ENCODE assay signal across 15 cellular contexts in the genomic region with DNA sequence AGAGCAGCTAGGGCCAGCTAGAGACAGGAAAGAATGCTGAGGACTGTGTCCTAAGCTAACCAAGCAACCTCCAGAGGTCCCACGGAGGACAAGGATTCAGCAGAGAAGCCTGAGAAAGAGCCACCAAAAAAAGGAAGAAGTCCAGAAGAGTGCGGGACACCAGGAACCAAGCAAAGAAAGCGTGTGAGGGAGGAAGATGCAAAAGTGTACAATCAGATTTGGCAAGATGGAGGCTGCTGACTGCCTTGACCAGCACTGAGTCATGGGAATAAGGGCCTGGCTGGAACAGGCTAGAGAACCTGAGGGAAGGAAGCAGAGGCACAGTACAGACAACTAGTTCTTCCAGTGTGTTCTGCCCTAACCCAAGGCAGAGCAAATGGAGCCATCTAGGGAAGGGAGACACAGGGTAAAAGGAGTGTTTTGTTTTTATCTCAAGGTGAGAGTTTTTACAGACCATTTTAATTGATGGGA. TPM values are rescaled to one million over a fixed set of nuclear protein-coding genes. Genes with fewer than 3 reads are reported as not detected.
DNase-seq lines count a peak whose midpoint lies in the region; ATAC-seq, FAIRE-seq and TF ChIP-seq lines count a peak whose summit lies in the region.
"Had no signal": no experiment of that assay in that cellular context is flagged by ENCODE, and none has a peak within 500 bp of the region (broad histone marks: within the 10 kb centered on the region; RNA-seq: fewer than 3 reads in every experiment).

No MANE protein-coding gene starts in this region.

- H3K9me3 ChIP-seq in pancreas (no peaks in the 10 kb centered on the region), esophagus squamous epithelium (no peaks in the 10 kb centered on the region), HAP-1 (no peaks in the 10 kb centered on the region)
- H3K9me3 ChIP-seq: ovary had no signal

- TF ChIP-seq CTCF in NB4 (IDR thresholded peaks at IDR 0.05; ENCODE audit: low read depth, low read length), result no peak
- TF ChIP-seq CTCF in pancreas (IDR thresholded peaks at IDR 0.05), result no peak
- TF ChIP-seq CTCF in esophagus squamous epithelium (IDR thresholded peaks at IDR 0.05), result no peak

- intact Hi-C loops in pancreas (cut with DNase I) (no loop called here), esophagus squamous epithelium (cut with DNase I) (no loop called here)

- H3K36me3 ChIP-seq in pancreas, result no peaks in the 10 kb centered on the region
- H3K36me3 ChIP-seq in esophagus squamous epithelium, result no peaks in the 10 kb centered on the region
- H3K36me3 ChIP-seq in HAP-1 (replicated peaks), result no peaks in the 10 kb centered on the region; the same call in 1 of the 2 replicates
- H3K36me3 ChIP-seq: ovary had no signal

- H3K4me3 ChIP-seq in NB4 (ENCODE audit: low read depth, low read length) (peak overlapping the region; percentile 3), pancreas (no peak overlapping the region), esophagus squamous epithelium (no peak overlapping the region), HAP-1 (no peak overlapping the region)
- H3K4me3 ChIP-seq: ovary had no signal

- in situ Hi-C loops in HAP-1 (cut with MboI; ENCODE audit: low sequenced_read_pairs), result no loop called here

- TF ChIP-seq POLR2A in NB4 (IDR thresholded peaks at IDR 0.05; ENCODE audit: extremely low read depth, insufficient read length), result no peak
- TF ChIP-seq POLR2A in esophagus squamous epithelium (IDR thresholded peaks at IDR 0.05), result no peak

- no peak for FAIRE-seq in pancreas (lab: Jason Lieb, UNC)
- FAIRE-seq: D721Med had no signal

- H3K4me1 ChIP-seq in pancreas, result peaks cover 3 to 46% (median 18%) of the 10 kb centered on the region in 3 donors
- peaks cover 3 to 46% (median 19%) of the 10 kb centered on the region in 3 donors for H3K4me1 ChIP-seq in esophagus squamous epithelium
- peaks cover 8% of the 10 kb centered on the region for H3K4me1 ChIP-seq in HAP-1

- peak; percentile 13 for DNase-seq in DMS53 (lab: John Stamatoyannopoulos, UW)
- no peak for DNase-seq in DMS53 treated with DMSO at 0.1 percent for 48 hours (lab: John Stamatoyannopoulos, UW; ENCODE audit: unreplicated experiment)
- peak; percentile 69 for DNase-seq in NB4 (ENCODE audit: low read depth)
- DNase-seq in dermis blood vessel endothelial cell, result peak; percentile 31
- DNase-seq in pancreas, result no peak
- DNase-seq in epidermal melanocyte (ENCODE audit: insufficient read length, low spot score), result no peak
- DNase-seq in esophagus squamous epithelium (lab: John Stamatoyannopoulos, UW), result no peak
- no peak for DNase-seq in HAP-1 (ENCODE audit: low spot score in 2 of 2)
- DNase-seq: activated naive CD8-positive, alpha-beta T cell treated with anti-CD3 and anti-CD28 coated beads, Interleukin-2, amount 10 ng/mL, durations not matched to agents 7 days and 5 days; NCI-H1930; ovary; stimulated activated CD4-positive, alpha-beta T cell treated with anti-CD3 and anti-CD28 coated beads, Interleukin-4, amount 100 ng/mL, for 24 hours had no signal

- ATAC-seq in pancreas, result peak; percentile 37 to 48 (median 44)

- WGBS in pancreas, 2 donors, result 78 to 89% methylated on average over 3 of the region's 3 CpGs
- 81 to 83% methylated on average over 3 of the region's 3 CpGs for WGBS in esophagus squamous epithelium, 2 donors

- H3K27me3 ChIP-seq in pancreas (no peaks in the 10 kb centered on the region), esophagus squamous epithelium (no peaks in the 10 kb centered on the region), HAP-1 (ENCODE audit: low read depth) (no peaks in the 10 kb centered on the region)
- H3K27me3 ChIP-seq: ovary had no signal

- no peak overlapping the region for H3K27ac ChIP-seq in pancreas
- peak overlapping the region in 1 of 4 donors; percentile 44 for H3K27ac ChIP-seq in esophagus squamous epithelium
- H3K27ac ChIP-seq: 22Rv1, ovary, VCaP had no signal

RNA-seq across cellular contexts. Expression of a gene that starts 18.5 kb away (rescaled TPM):
- total RNA-seq in dermis blood vessel endothelial cell, result 32.9 and 35.1 TPM in 2 replicates
- total RNA-seq in pancreas, result 10 to 100 TPM; 13.0 to 31.7 (median 18.4) TPM
- 1 to 10 TPM; 5.5 to 7.1 TPM for polyA plus RNA-seq in pancreas
- 10 to 100 TPM; 16.4 to 33.2 (median 29.2) TPM for total RNA-seq in esophagus squamous epithelium

Comparison
In these comparisons a context has a peak if more than half of its experiments do, and no peak if none do; other contexts are left out.
1. DNase-seq: peak in DMS53 (single experiment), NB4 (single experiment) and dermis blood vessel endothelial cell (single experiment); none in DMS53 treated with DMSO at 0.1 percent for 48 hours (single experiment), pancreas (0 of 6), epidermal melanocyte (single experiment), esophagus squamous epithelium (single experiment) and HAP-1 (0 of 2).